ENCODE assay signal across 12 cellular contexts in the genomic region with DNA sequence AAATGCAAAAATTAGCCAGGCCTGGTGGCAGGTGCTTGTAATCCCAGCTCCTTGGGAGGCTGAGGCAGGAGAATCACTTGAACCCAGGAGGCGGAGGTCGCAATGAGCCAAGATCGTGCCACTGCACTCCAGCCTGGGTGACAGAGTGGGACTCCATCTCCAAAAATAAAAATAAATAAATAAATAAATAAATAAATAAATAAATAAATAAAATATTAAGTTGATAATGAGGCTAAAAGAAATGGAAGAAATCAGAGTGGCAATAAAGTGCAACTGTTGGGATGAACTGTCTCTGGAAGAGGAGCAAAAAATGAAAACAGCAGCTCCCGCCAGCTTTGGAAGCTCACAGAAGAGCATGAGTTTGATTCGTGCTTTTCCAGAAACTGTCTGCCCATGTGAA. TPM values are rescaled to one million over a fixed set of nuclear protein-coding genes. Genes with fewer than 3 reads are reported as not detected.
"Had no signal": no experiment of that assay in that cellular context is flagged by ENCODE, and none has a peak within 500 bp of the region (broad histone marks: within the 10 kb centered on the region; RNA-seq: fewer than 3 reads in every experiment).

No MANE protein-coding gene starts in this region.

RNA-seq across cellular contexts. Expression of a gene that starts 30.6 kb away (rescaled TPM):
- total RNA-seq: kidney epithelial cell, left cardiac atrium, left lobe of liver, left ventricle myocardium inferior, left ventricle myocardium superior, lung microvascular endothelial cell, mesenteric fat pad, mucosa of gallbladder, myocyte had no signal
- polyA plus RNA-seq: keratinocyte, liver, mammary epithelial cell had no signal
